In genomic region chr1:29033829-29034466, GRCh38 we compare ENCODE assay signal across 1 cellular context.
TF ChIP-seq lines count a peak whose summit lies in the region.

No MANE protein-coding gene starts in this region.

TF ChIP-seq in GM23338, 12 proteins besides CTCF, POLR2A, EP300 and RAD21 (continued from another document):
- TF ChIP-seq, protein P1, sequence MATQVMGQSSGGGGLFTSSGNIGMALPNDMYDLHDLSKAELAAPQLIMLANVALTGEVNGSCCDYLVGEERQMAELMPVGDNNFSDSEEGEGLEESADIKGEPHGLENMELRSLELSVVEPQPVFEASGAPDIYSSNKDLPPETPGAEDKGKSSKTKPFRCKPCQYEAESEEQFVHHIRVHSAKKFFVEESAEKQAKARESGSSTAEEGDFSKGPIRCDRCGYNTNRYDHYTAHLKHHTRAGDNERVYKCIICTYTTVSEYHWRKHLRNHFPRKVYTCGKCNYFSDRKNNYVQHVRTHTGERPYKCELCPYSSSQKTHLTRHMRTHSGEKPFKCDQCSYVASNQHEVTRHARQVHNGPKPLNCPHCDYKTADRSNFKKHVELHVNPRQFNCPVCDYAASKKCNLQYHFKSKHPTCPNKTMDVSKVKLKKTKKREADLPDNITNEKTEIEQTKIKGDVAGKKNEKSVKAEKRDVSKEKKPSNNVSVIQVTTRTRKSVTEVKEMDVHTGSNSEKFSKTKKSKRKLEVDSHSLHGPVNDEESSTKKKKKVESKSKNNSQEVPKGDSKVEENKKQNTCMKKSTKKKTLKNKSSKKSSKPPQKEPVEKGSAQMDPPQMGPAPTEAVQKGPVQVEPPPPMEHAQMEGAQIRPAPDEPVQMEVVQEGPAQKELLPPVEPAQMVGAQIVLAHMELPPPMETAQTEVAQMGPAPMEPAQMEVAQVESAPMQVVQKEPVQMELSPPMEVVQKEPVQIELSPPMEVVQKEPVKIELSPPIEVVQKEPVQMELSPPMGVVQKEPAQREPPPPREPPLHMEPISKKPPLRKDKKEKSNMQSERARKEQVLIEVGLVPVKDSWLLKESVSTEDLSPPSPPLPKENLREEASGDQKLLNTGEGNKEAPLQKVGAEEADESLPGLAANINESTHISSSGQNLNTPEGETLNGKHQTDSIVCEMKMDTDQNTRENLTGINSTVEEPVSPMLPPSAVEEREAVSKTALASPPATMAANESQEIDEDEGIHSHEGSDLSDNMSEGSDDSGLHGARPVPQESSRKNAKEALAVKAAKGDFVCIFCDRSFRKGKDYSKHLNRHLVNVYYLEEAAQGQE (IDR thresholded peaks at IDR 0.05; ENCODE audit: unreplicated experiment): no peak
- TF ChIP-seq, protein P2, sequence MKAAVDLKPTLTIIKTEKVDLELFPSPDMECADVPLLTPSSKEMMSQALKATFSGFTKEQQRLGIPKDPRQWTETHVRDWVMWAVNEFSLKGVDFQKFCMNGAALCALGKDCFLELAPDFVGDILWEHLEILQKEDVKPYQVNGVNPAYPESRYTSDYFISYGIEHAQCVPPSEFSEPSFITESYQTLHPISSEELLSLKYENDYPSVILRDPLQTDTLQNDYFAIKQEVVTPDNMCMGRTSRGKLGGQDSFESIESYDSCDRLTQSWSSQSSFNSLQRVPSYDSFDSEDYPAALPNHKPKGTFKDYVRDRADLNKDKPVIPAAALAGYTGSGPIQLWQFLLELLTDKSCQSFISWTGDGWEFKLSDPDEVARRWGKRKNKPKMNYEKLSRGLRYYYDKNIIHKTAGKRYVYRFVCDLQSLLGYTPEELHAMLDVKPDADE (IDR thresholded peaks at IDR 0.05): no peak
